Comparison of ENCODE assay signal across 11 cellular contexts in genomic region chr2:24343225-24343882, GRCh38. TPM values are rescaled to one million over a fixed set of nuclear protein-coding genes. Genes with fewer than 3 reads are reported as not detected.
DNase-seq lines count a peak whose midpoint lies in the region; ATAC-seq, FAIRE-seq and TF ChIP-seq lines count a peak whose summit lies in the region.
"Had no signal": no experiment of that assay in that cellular context is flagged by ENCODE, and none has a peak within 500 bp of the region (broad histone marks: within the 10 kb centered on the region; RNA-seq: fewer than 3 reads in every experiment).

No MANE protein-coding gene starts in this region.

- no peaks in the 10 kb centered on the region for H3K9me3 Mint-ChIP-seq in effector memory CD8-positive, alpha-beta T cell
- H3K9me3 Mint-ChIP-seq: activated T-helper 2 cell treated with anti-CD3 and anti-CD28 coated beads, Interferon-gamma antibody, Interleukin-2, Interleukin-4, amounts not matched to agents 10 μg/mL and 5 μg/mL and 100 μg/mL, durations not matched to agents 14 hours and 24 hours and 36 hours had no signal

- H3K27ac Mint-ChIP-seq in effector memory CD8-positive, alpha-beta T cell = peak overlapping the region; percentile 23 to 69
- H3K27ac Mint-ChIP-seq: activated T-helper 2 cell treated with anti-CD3 and anti-CD28 coated beads, Interferon-gamma antibody, Interleukin-2, Interleukin-4, amounts not matched to agents 10 μg/mL and 5 μg/mL and 100 μg/mL, durations not matched to agents 14 hours and 24 hours and 36 hours had no signal

- no peak for TF ChIP-seq CTCF in coronary artery (IDR thresholded peaks at IDR 0.05)

- peak overlapping the region in 1 of 2 donors; percentile 49 for H3K4me3 Mint-ChIP-seq in effector memory CD8-positive, alpha-beta T cell

- H3K27ac ChIP-seq in aorta (ENCODE audit: low read depth in 1 of 2, low read length in 2 of 2) = no peak overlapping the region
- no peak overlapping the region for H3K27ac ChIP-seq in coronary artery
- H3K27ac ChIP-seq: lower lobe of right lung had no signal

- no peaks in the 10 kb centered on the region for H3K9me3 ChIP-seq in aorta (ENCODE audit: control insufficient read depth, low read length)
- H3K9me3 ChIP-seq: lower lobe of right lung had no signal

- no peaks in the 10 kb centered on the region for H3K36me3 ChIP-seq in aorta (ENCODE audit: control insufficient read depth in 1 of 2, insufficient read depth in 2 of 2, low read length in 1 of 2)
- H3K36me3 ChIP-seq: lower lobe of right lung had no signal

- peaks cover 45 to 75% of the 10 kb centered on the region in 2 donors for H3K4me1 Mint-ChIP-seq in effector memory CD8-positive, alpha-beta T cell (ENCODE audit: low read depth in 2 of 2)

- intact Hi-C loops in aorta (cut with DNase I) = no loop called here

- no peak overlapping the region for H3K4me3 ChIP-seq in aorta (ENCODE audit: low read length in 2 of 2)
- no peak overlapping the region for H3K4me3 ChIP-seq in coronary artery
- H3K4me3 ChIP-seq: lower lobe of right lung had no signal

- FAIRE-seq in GM18507 (lab: Jason Lieb, UNC) = peak; percentile 92

- peaks cover 3% of the 10 kb centered on the region for H3K36me3 Mint-ChIP-seq in effector memory CD8-positive, alpha-beta T cell (ENCODE audit: insufficient read depth)

- H3K27me3 Mint-ChIP-seq in effector memory CD8-positive, alpha-beta T cell = no peaks in the 10 kb centered on the region

- H3K4me1 ChIP-seq in aorta (ENCODE audit: control insufficient read depth in 1 of 2, insufficient read depth in 2 of 2, low read length in 2 of 2) = no peaks in the 10 kb centered on the region

- H3K27me3 ChIP-seq in aorta (ENCODE audit: control insufficient read depth in 1 of 2, insufficient read depth in 2 of 2, low read length in 1 of 2) = no peaks in the 10 kb centered on the region

- ATAC-seq in GM21447 (IDR thresholded peaks at IDR 0.05; ENCODE audit: unreplicated experiment) (peak; percentile 60), HG03342 (IDR thresholded peaks at IDR 0.05; ENCODE audit: unreplicated experiment) (peak; percentile 59), aorta (ENCODE audit: low FRiP score) (no peak)
- ATAC-seq in effector memory CD8-positive, alpha-beta T cell (replicated peaks) = no peak
- ATAC-seq: lower lobe of right lung had no signal

- WGBS in aorta, 2 donors = 91 to 92% methylated on average over 1 of the region's 1 CpG

- DNase-seq in GM18507 (ENCODE audit: extremely low spot score, insufficient read length, low read depth) = no peak
- no peak for DNase-seq in effector memory CD8-positive, alpha-beta T cell
- no peak for DNase-seq in NCI-H2107 treated with DMSO at 0.1 percent for 48 hours (lab: John Stamatoyannopoulos, UW; ENCODE audit: unreplicated experiment)
- no peak for DNase-seq in aorta
- no peak for DNase-seq in SKM-1 treated with dmso at 0.1 percent for 144 hours (lab: John Stamatoyannopoulos, UW; ENCODE audit: unreplicated experiment)
- no peak for DNase-seq in coronary artery (ENCODE audit: low spot score)
- DNase-seq: head of caudate nucleus, lower lobe of right lung had no signal

RNA-seq across cellular contexts. Expression of gene ITSN2, which starts 17.0 kb away (rescaled TPM):
- 10 to 100 TPM; 61.1 to 87.0 TPM for total RNA-seq in aorta
- 10 to 100 TPM; 20.5 to 26.7 TPM for polyA plus RNA-seq in aorta

Comparison
In these comparisons a context has a peak if more than half of its experiments do, and no peak if none do; other contexts are left out.
1. ATAC-seq: peak in GM21447 (single experiment) and HG03342 (single experiment); none in effector memory CD8-positive, alpha-beta T cell (single experiment) and aorta (single experiment).